ENCODE assay signal across 9 cellular contexts in genomic region chr1:174954686-174955669, GRCh38. TPM values are rescaled to one million over a fixed set of nuclear protein-coding genes. Genes with fewer than 3 reads are reported as not detected.
DNase-seq lines count a peak whose midpoint lies in the region; ATAC-seq and TF ChIP-seq lines count a peak whose summit lies in the region.
"Had no signal": no experiment of that assay in that cellular context is flagged by ENCODE, and none has a peak within 500 bp of the region (broad histone marks: within the 10 kb centered on the region; RNA-seq: fewer than 3 reads in every experiment).

No MANE protein-coding gene starts in this region.

- no peaks in the 10 kb centered on the region for H3K36me3 Mint-ChIP-seq in endodermal cell (ENCODE audit: low read depth)

- H3K4me2 ChIP-seq in BLaER1 (peak overlapping the region; percentile 40), KMS-11 (peak overlapping the region; percentile 21)

- no peaks in the 10 kb centered on the region for H3K9me3 ChIP-seq in BLaER1
- H3K9me3 ChIP-seq in endodermal cell (ENCODE audit: control insufficient read depth, low read length) = no peaks in the 10 kb centered on the region
- H3K9me3 ChIP-seq in ascending aorta = no peaks in the 10 kb centered on the region

- DNase-seq in NCI-H748 (lab: John Stamatoyannopoulos, UW; ENCODE audit: unreplicated experiment) = peak; percentile 81
- DNase-seq in endodermal cell = no peak
- DNase-seq in ascending aorta (ENCODE audit: low spot score in 2 of 2) = no peak
- no peak for DNase-seq in T1000 (lab: John Stamatoyannopoulos, UW)
- DNase-seq: nucleus accumbens had no signal

- no peaks in the 10 kb centered on the region for H3K27me3 Mint-ChIP-seq in endodermal cell (ENCODE audit: insufficient read depth)

- H3K79me2 ChIP-seq in KMS-11 (ENCODE audit: insufficient read depth, low read depth) = no peaks in the 10 kb centered on the region

- no peak for ATAC-seq in esophagus mucosa
- no peak for ATAC-seq in HG02798 (IDR thresholded peaks at IDR 0.05; ENCODE audit: poor library complexity, unreplicated experiment)

- TF ChIP-seq CTCF in KMS-11 (conservative IDR thresholded peaks at IDR 0.05; ENCODE audit: low read depth, low read length) = no peak
- TF ChIP-seq CTCF in endodermal cell (conservative IDR thresholded peaks at IDR 0.05) = no peak
- no peak for TF ChIP-seq CTCF in ascending aorta (IDR thresholded peaks at IDR 0.05)

- H3K4me1 ChIP-seq in BLaER1 (peaks cover 18% of the 10 kb centered on the region), KMS-11 (ENCODE audit: low read depth, poor library complexity, severe bottlenecking) (peaks cover 51% of the 10 kb centered on the region), endodermal cell (ENCODE audit: control insufficient read depth, insufficient read depth, low read length) (peaks cover 9% of the 10 kb centered on the region), ascending aorta (no peaks in the 10 kb centered on the region)

- peaks cover 23% of the 10 kb centered on the region for H3K4me1 Mint-ChIP-seq in endodermal cell

- H3K9ac ChIP-seq in BLaER1 (no peak overlapping the region), KMS-11 (no peak overlapping the region), endodermal cell (ENCODE audit: extremely low read depth, low read length, poor library complexity, severe bottlenecking) (no peak overlapping the region)

- H3K4me3 ChIP-seq in BLaER1 (no peak overlapping the region), KMS-11 (IDR thresholded peaks at IDR 0.05; ENCODE audit: insufficient read depth, low read depth, low read length) (no peak overlapping the region), endodermal cell (ENCODE audit: low read length) (no peak overlapping the region), ascending aorta (no peak overlapping the region)

- no peak overlapping the region for H2AFZ ChIP-seq in KMS-11 (ENCODE audit: low read depth)

- WGBS in endodermal cell (ENCODE audit: insufficient coverage in 1 of 2, insufficient read length in 1 of 2), 2 experiments = 83 to 88% methylated on average over 3 of the region's 3 CpGs

- intact Hi-C loops in ascending aorta (cut with DNase I) = no loop called here

- no peaks in the 10 kb centered on the region for H3K36me3 ChIP-seq in BLaER1
- H3K36me3 ChIP-seq in KMS-11 (ENCODE audit: insufficient read depth) = no peaks in the 10 kb centered on the region
- H3K36me3 ChIP-seq in endodermal cell (ENCODE audit: control insufficient read depth, insufficient read depth, low read length) = no peaks in the 10 kb centered on the region
- H3K36me3 ChIP-seq in ascending aorta = no peaks in the 10 kb centered on the region

- no peak overlapping the region for H3K27ac ChIP-seq in BLaER1
- H3K27ac ChIP-seq in KMS-11 = peak overlapping the region; percentile 0; the same call in 1 of the 2 replicates
- H3K27ac ChIP-seq in endodermal cell (ENCODE audit: low read depth, low read length) = peak overlapping the region; percentile 2
- H3K27ac ChIP-seq in ascending aorta = no peak overlapping the region

- H3K4me3 Mint-ChIP-seq in endodermal cell = no peak overlapping the region

- H3K27me3 ChIP-seq in BLaER1 (no peaks in the 10 kb centered on the region), KMS-11 (ENCODE audit: insufficient read depth, low read depth) (no peaks in the 10 kb centered on the region), endodermal cell (ENCODE audit: control insufficient read depth, insufficient read depth, low read length, poor library complexity, severe bottlenecking) (no peaks in the 10 kb centered on the region), ascending aorta (no peaks in the 10 kb centered on the region)

- H4K20me1 ChIP-seq in BLaER1 = no peaks in the 10 kb centered on the region
- H4K20me1 ChIP-seq in KMS-11 (ENCODE audit: insufficient read depth) = no peaks in the 10 kb centered on the region

- peak overlapping the region; percentile 65 for H3K27ac Mint-ChIP-seq in endodermal cell

- no peaks in the 10 kb centered on the region for H3K9me3 Mint-ChIP-seq in endodermal cell

RNA-seq across cellular contexts. Expression of gene CACYBP, which starts 44.8 kb away (rescaled TPM):
- total RNA-seq in endodermal cell = 100 to 1,000 TPM; 170 to 182 TPM
- polyA plus RNA-seq in endodermal cell (2013, experiment 1 of 2) = 106 TPM
- 112 TPM for polyA plus RNA-seq in endodermal cell (2013, experiment 2 of 2)
- total RNA-seq in ascending aorta = 77.4 TPM
- 52.6 TPM for total RNA-seq in esophagus mucosa

Comparison
In these comparisons a context has a peak if more than half of its experiments do, and no peak if none do; other contexts are left out.
1. H3K27ac ChIP-seq: peak in KMS-11 (single experiment) and endodermal cell (single experiment); none in BLaER1 (single experiment) and ascending aorta (0 of 2).